In the genomic region with DNA sequence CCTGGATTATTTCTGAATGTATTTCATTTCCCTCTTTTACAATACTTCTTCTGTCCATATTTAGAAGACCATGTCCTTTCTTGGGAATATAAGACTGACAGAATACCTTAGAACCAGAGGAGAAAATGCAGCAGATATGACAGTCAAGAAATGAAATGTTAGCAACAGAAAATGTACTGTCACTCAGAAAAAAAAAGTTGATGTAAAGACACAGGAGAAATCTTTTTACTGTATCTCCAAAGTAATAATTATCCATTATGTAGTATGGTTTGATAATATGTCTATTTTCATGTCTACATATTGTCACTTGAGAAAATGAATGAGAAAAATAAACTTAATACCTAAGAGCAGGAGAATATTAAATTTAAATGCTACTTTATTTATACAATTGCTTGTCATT, we compare ENCODE assay signal across 8 cellular contexts.
"Had no signal": no experiment of that assay in that cellular context is flagged by ENCODE, and none has a peak within 500 bp of the region (broad histone marks: within the 10 kb centered on the region; RNA-seq: fewer than 3 reads in every experiment).

No MANE protein-coding gene starts in this region.

- ATAC-seq: GM12878 had no signal

- DNase-seq: GDM1, GF-D8 had no signal

- FAIRE-seq: G401.6, GM12878, GM12891, GM12892, GM18507, GM19239 had no signal

- H3K4me3 ChIP-seq: GM12878 had no signal
